34 cellular contexts compared by ENCODE assay signal in genomic region chr10:1487288-1487687, GRCh38.
"Had no signal": no experiment of that assay in that cellular context is flagged by ENCODE, and none has a peak within 500 bp of the region (broad histone marks: within the 10 kb centered on the region; RNA-seq: fewer than 3 reads in every experiment).

No MANE protein-coding gene starts in this region.

- H3K4me1 Mint-ChIP-seq: activated CD4-positive, alpha-beta memory T cell treated with anti-CD3 and anti-CD28 coated beads, Interleukin-2, amount 10 ng/mL, durations not matched to agents 7 days and 5 days; activated naive CD4-positive, alpha-beta T cell treated with anti-CD3 and anti-CD28 coated beads, Interleukin-2, amount 50 U/mL, for 24 hours; activated naive CD8-positive, alpha-beta T cell treated with anti-CD3 and anti-CD28 coated beads, Interleukin-2, amount 10 ng/mL, durations not matched to agents 7 days and 5 days; activated T-helper 17 cell treated with anti-CD3 and anti-CD28 coated beads, Interleukin-2, amount 50 U/mL, for 72 hours; central memory CD8-positive, alpha-beta T cell had no signal

- H3K4me3 ChIP-seq: ascending aorta, cardiac muscle cell, PC-9 had no signal

- H3K27me3 Mint-ChIP-seq: activated CD4-positive, alpha-beta memory T cell treated with anti-CD3 and anti-CD28 coated beads, Interleukin-2, amount 10 ng/mL, durations not matched to agents 7 days and 5 days; activated naive CD4-positive, alpha-beta T cell treated with anti-CD3 and anti-CD28 coated beads, Interleukin-2, amount 50 U/mL, for 24 hours had no signal

- H3K27ac Mint-ChIP-seq: activated CD4-positive, alpha-beta memory T cell treated with anti-CD3 and anti-CD28 coated beads, Interleukin-2, amount 10 ng/mL, durations not matched to agents 7 days and 5 days; activated naive CD4-positive, alpha-beta T cell treated with anti-CD3 and anti-CD28 coated beads, Interleukin-2, amount 50 U/mL, for 24 hours; activated naive CD8-positive, alpha-beta T cell treated with anti-CD3 and anti-CD28 coated beads, Interleukin-2, amount 10 ng/mL, durations not matched to agents 7 days and 5 days; activated T-cell treated with anti-CD3 and anti-CD28 coated beads, Interleukin-2, amount 50 U/mL, for 72 hours; activated T-helper 17 cell treated with anti-CD3 and anti-CD28 coated beads, Interleukin-2, amount 50 U/mL, for 72 hours had no signal

- ATAC-seq: activated T-cell treated with anti-CD3 and anti-CD28 coated beads, Interleukin-2, amount 50 U/mL, for 72 hours; activated T-helper 17 cell treated with anti-CD3 and anti-CD28 coated beads, Interleukin-2, amount 50 U/mL, for 72 hours; Right ventricle myocardium inferior had no signal

- H3K4me3 Mint-ChIP-seq: activated CD4-positive, alpha-beta memory T cell treated with anti-CD3 and anti-CD28 coated beads, Interleukin-2, amount 10 ng/mL, durations not matched to agents 7 days and 5 days; activated naive CD4-positive, alpha-beta T cell treated with anti-CD3 and anti-CD28 coated beads, Interleukin-2, amount 50 U/mL, for 24 hours; activated naive CD8-positive, alpha-beta T cell treated with anti-CD3 and anti-CD28 coated beads, Interleukin-2, amount 10 ng/mL, durations not matched to agents 7 days and 5 days; activated T-cell treated with anti-CD3 and anti-CD28 coated beads, Interleukin-2, amount 50 U/mL, for 72 hours; activated T-helper 17 cell treated with anti-CD3 and anti-CD28 coated beads, Interleukin-2, amount 50 U/mL, for 72 hours; central memory CD8-positive, alpha-beta T cell had no signal

- H3K9me3 Mint-ChIP-seq: activated CD4-positive, alpha-beta memory T cell treated with anti-CD3 and anti-CD28 coated beads, Interleukin-2, amount 10 ng/mL, durations not matched to agents 7 days and 5 days; activated naive CD4-positive, alpha-beta T cell treated with anti-CD3 and anti-CD28 coated beads, Interleukin-2, amount 50 U/mL, for 24 hours; activated naive CD8-positive, alpha-beta T cell treated with anti-CD3 and anti-CD28 coated beads, Interleukin-2, amount 10 ng/mL, durations not matched to agents 7 days and 5 days; activated T-cell treated with anti-CD3 and anti-CD28 coated beads, Interleukin-2, amount 50 U/mL, for 72 hours; activated T-helper 17 cell treated with anti-CD3 and anti-CD28 coated beads, Interleukin-2, amount 50 U/mL, for 72 hours; central memory CD8-positive, alpha-beta T cell had no signal

- H3K27ac ChIP-seq: ascending aorta, cardiac muscle cell, PC-9, RWPE1, WERI-Rb-1 had no signal

- DNase-seq: activated CD4-positive, alpha-beta memory T cell treated with anti-CD3 and anti-CD28 coated beads, Interleukin-2, amount 10 ng/mL, durations not matched to agents 7 days and 5 days; activated CD4-positive, alpha-beta T cell treated with anti-CD3 and anti-CD28 coated beads for 1 hour; activated CD4-positive, alpha-beta T cell treated with anti-CD3 and anti-CD28 coated beads for 48 hours; activated CD4-positive, CD25-positive, alpha-beta regulatory T cell; activated effector memory CD4-positive, alpha-beta T cell treated with anti-CD3 and anti-CD28 coated beads, Interleukin-2, amount 50 U/mL, for 16 hours; activated naive CD4-positive, alpha-beta T cell; activated naive CD8-positive, alpha-beta T cell treated with anti-CD3 and anti-CD28 coated beads, Interleukin-2, amount 10 ng/mL, durations not matched to agents 7 days and 5 days; activated T-cell treated with anti-CD3 and anti-CD28 coated beads, Interleukin-2, amount 50 U/mL, for 1 hour; activated T-cell treated with anti-CD3 and anti-CD28 coated beads, Interleukin-2, amount 50 U/mL, for 72 hours; amygdala; NCI-H1105; NCI-H1417 treated with DMSO at 0.1 percent for 48 hours; NCI-H187 treated with DMSO at 0.1 percent for 48 hours; NCI-H2081; NCI-H2171 treated with DMSO at 0.1 percent for 48 hours; NCI-H2227 treated with DMSO at 0.1 percent for 48 hours; NCI-H446; NCI-H510A treated with DMSO at 0.1 percent for 48 hours; NCI-H69; NCI-H82; PC-9; SIG-M5; SW 1271; T-helper 1 cell; T-helper 2 cell; T-helper 9 cell; WERI-Rb-1 had no signal

- H3K36me3 Mint-ChIP-seq: activated naive CD4-positive, alpha-beta T cell treated with anti-CD3 and anti-CD28 coated beads, Interleukin-2, amount 50 U/mL, for 24 hours; activated naive CD8-positive, alpha-beta T cell treated with anti-CD3 and anti-CD28 coated beads, Interleukin-2, amount 10 ng/mL, durations not matched to agents 7 days and 5 days had no signal
